Comparison of ENCODE assay signal across 8 cellular contexts in the genomic region with DNA sequence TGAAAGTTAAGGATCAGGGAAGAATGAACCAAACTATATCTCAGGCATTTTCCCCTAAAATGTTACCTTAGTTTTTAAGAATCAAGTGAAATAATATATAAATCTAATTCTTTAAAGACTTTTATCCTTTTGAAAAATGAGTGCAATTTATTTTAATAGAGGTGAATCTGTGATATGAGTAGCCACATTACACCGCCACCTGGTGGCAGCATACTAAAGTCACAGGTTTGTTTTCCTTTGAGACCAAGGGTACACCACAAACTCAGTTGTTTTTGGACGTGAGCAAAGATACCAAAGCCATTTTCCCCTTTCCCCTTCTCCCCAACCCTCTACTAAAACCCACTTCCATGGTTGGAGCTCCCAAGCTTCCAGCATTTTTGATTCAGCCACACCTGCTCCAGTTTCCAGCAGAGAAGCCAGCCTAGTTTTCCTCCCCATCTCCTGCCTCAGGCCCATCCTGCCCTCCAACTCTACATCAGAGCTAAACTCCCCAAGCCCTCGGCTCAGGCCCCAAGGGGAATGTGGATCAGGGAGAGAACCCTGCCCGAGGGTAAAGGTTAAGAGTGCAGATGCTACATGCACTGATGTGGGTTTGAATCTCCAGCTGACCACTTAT. TPM values are rescaled to one million over a fixed set of nuclear protein-coding genes. Genes with fewer than 3 reads are reported as not detected.
DNase-seq lines count a peak whose midpoint lies in the region; ATAC-seq lines count a peak whose summit lies in the region.

No MANE protein-coding gene starts in this region.

- CTCF ChIA-PET in activated CD4-positive, alpha-beta memory T cell treated with anti-CD3 and anti-CD28 coated beads for 36 hours (lab: Charles Lee), result interaction anchor here (0.6 to 4.5 kb wide), 30 partner anchors 16 to 1828 kb away, joined by 3 to 52 read pairs (median 4); a partner anchor contains a TSS

- H3K4me3 Mint-ChIP-seq in activated CD4-positive, alpha-beta memory T cell treated with anti-CD3 and anti-CD28 coated beads for 36 hours, result no peak overlapping the region

- peak overlapping the region; percentile 47 for H3K27ac Mint-ChIP-seq in activated CD4-positive, alpha-beta memory T cell treated with anti-CD3 and anti-CD28 coated beads for 36 hours

- DNase-seq in SHP77 (lab: John Stamatoyannopoulos, UW) (peak; percentile 29 to 43), SHP77 treated with DMSO at 0.1 percent for 48 hours (lab: John Stamatoyannopoulos, UW) (no peak), NCI-H345 (lab: John Stamatoyannopoulos, UW) (peak; percentile 35), midbrain (lab: John Stamatoyannopoulos, UW) (peak; percentile 55)
- peak; percentile 77 for DNase-seq in activated CD4-positive, alpha-beta memory T cell treated with anti-CD3 and anti-CD28 coated beads for 36 hours
- peak; percentile 59 for DNase-seq in effector CD8-positive, alpha-beta T cell (lab: John Stamatoyannopoulos, UW)
- peak; percentile 83 for DNase-seq in stimulated activated CD8-positive, alpha-beta memory T cell treated with anti-CD3 and anti-CD28 coated beads, Interleukin-4, amount 100 ng/mL, for 48 hours

- H3K4me1 Mint-ChIP-seq in activated CD4-positive, alpha-beta memory T cell treated with anti-CD3 and anti-CD28 coated beads for 36 hours (ENCODE audit: low read depth), result peaks cover 5% of the 10 kb centered on the region

- H3K27me3 Mint-ChIP-seq in activated CD4-positive, alpha-beta memory T cell treated with anti-CD3 and anti-CD28 coated beads for 36 hours, result no peaks in the 10 kb centered on the region

- no peak for ATAC-seq in HG03378 (IDR thresholded peaks at IDR 0.05; ENCODE audit: unreplicated experiment)

- H3K9me3 Mint-ChIP-seq in activated CD4-positive, alpha-beta memory T cell treated with anti-CD3 and anti-CD28 coated beads for 36 hours, result peaks cover 4% of the 10 kb centered on the region

- intact Hi-C loops in activated CD4-positive, alpha-beta memory T cell treated with anti-CD3 and anti-CD28 coated beads for 36 hours (cut with micrococcal nuclease), result loop anchor here (10.0 kb wide), 1 partner anchor 116 kb away; no protein-coding TSS in a partner anchor

- POLR2A ChIA-PET in activated CD4-positive, alpha-beta memory T cell treated with anti-CD3 and anti-CD28 coated beads for 36 hours (lab: Charles Lee), result interaction anchor here (0.6 to 0.9 kb wide), 2 partner anchors 88 to 393 kb away, joined by 3 read pairs; no protein-coding TSS in a partner anchor

- H3K36me3 Mint-ChIP-seq in activated CD4-positive, alpha-beta memory T cell treated with anti-CD3 and anti-CD28 coated beads for 36 hours, result no peaks in the 10 kb centered on the region

RNA-seq across cellular contexts. Expression of a gene that starts 22.9 kb away (rescaled TPM):
- total RNA-seq in activated CD4-positive, alpha-beta memory T cell treated with anti-CD3 and anti-CD28 coated beads for 36 hours, result 10 to 100 TPM; 11.9 to 14.8 TPM
